22 cellular contexts compared by ENCODE assay signal in the genomic region with DNA sequence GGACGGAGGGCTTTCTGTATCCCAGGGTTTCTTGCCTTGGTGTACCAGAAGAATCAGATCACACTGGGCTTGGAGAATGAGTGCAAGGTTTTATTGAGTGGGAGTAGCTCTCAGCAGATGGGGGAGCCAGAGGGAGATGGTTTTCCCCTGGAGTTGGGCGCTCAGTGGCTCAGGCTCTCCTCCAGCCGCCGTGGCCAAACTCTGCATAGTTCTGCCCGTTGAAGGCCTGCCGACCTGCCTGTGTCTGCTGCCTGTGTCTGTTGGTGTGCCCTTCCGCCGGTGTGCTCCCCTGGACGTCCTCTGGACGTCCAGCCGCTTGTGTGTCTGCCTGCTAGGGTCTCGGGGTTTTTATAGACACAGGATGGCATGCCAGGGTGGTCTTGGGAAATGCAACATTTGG. TPM values are rescaled to one million over a fixed set of nuclear protein-coding genes. Genes with fewer than 3 reads are reported as not detected.
"Had no signal": no experiment of that assay in that cellular context is flagged by ENCODE, and none has a peak within 500 bp of the region (broad histone marks: within the 10 kb centered on the region; RNA-seq: fewer than 3 reads in every experiment).

No MANE protein-coding gene starts in this region.

- FAIRE-seq: HTR-8/SVneo, RCC 7860 had no signal

- H3K36me3 ChIP-seq: MG63, SJSA1 had no signal

- H3K4me3 ChIP-seq: MG63, SJSA1, SK-N-MC had no signal

- H3K9me3 ChIP-seq: MG63, SJSA1 had no signal

- DNase-seq: Karpas-422, KG1, MG63, NCI-H1092, NCI-H1436, NCI-H1694 treated with DMSO at 0.1 percent for 48 hours, NCI-H1930, NCI-H2081, NCI-H2107, NCI-H2227 treated with DMSO at 0.1 percent for 48 hours, NCI-H524, NCI-H526 treated with DMSO at 0.1 percent for 48 hours, NCI-H748 treated with DMSO at 0.1 percent for 48 hours, Right ventricle myocardium superior, RPMI8226, SIG-M5 had no signal

- H3K27ac ChIP-seq: HL-60, SJSA1, SK-N-MC had no signal

- H3K27me3 ChIP-seq: MG63, SJSA1 had no signal

RNA-seq across cellular contexts. Expression of a gene that starts 20.9 kb away (rescaled TPM):
- total RNA-seq: NCI-H460 had no signal
